Comparison of ENCODE assay signal across 1 cellular context in the genomic region with DNA sequence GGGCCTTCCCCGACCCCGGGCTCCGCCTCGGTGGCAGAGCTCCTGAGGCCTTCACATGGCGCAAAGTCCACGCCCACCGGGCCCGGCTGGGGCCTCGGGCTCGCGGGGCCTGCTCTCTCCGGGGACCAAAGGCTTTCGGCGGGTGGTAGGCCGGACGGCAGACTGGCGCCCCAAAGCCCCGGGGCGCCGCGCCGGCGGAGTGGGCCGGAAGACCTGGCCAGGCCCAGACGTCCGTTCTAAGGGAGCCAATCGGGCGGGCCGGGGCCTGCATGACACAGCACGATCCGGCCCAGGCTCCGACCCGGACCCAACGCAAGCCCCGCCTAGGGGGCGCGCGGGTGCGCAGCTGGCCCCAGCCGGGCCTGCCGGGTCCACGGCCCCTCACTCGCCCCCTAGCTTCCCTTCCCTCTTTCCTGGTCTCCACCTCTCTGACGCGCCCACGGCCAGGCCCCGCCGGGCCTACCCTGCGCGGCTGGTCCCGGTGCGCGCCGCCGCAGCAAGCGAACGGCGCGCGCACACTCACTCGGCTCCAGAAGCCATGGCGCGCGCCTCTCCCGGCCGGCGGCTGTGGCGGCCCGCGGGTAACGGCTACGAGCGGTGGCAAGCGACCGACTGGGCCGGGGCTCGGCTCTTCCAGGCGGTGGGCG.
A peak's percentile ranks its signal among the peaks of the same experiment; 100 is the strongest.
TF ChIP-seq lines count a peak whose summit lies in the region.

No MANE protein-coding gene starts in this region.

TF ChIP-seq in WTC11, 78 proteins besides CTCF, POLR2A, EP300 and RAD21 (continued from another document and continues in another):
- peak; percentile 77; the same call in 1 of the 2 replicates for TF ChIP-seq TP53 (CRISPR knock-in tag; IDR thresholded peaks at IDR 0.05)
- no peak for TF ChIP-seq USF1 (CRISPR knock-in tag; IDR thresholded peaks at IDR 0.05)
- TF ChIP-seq, protein P1, sequence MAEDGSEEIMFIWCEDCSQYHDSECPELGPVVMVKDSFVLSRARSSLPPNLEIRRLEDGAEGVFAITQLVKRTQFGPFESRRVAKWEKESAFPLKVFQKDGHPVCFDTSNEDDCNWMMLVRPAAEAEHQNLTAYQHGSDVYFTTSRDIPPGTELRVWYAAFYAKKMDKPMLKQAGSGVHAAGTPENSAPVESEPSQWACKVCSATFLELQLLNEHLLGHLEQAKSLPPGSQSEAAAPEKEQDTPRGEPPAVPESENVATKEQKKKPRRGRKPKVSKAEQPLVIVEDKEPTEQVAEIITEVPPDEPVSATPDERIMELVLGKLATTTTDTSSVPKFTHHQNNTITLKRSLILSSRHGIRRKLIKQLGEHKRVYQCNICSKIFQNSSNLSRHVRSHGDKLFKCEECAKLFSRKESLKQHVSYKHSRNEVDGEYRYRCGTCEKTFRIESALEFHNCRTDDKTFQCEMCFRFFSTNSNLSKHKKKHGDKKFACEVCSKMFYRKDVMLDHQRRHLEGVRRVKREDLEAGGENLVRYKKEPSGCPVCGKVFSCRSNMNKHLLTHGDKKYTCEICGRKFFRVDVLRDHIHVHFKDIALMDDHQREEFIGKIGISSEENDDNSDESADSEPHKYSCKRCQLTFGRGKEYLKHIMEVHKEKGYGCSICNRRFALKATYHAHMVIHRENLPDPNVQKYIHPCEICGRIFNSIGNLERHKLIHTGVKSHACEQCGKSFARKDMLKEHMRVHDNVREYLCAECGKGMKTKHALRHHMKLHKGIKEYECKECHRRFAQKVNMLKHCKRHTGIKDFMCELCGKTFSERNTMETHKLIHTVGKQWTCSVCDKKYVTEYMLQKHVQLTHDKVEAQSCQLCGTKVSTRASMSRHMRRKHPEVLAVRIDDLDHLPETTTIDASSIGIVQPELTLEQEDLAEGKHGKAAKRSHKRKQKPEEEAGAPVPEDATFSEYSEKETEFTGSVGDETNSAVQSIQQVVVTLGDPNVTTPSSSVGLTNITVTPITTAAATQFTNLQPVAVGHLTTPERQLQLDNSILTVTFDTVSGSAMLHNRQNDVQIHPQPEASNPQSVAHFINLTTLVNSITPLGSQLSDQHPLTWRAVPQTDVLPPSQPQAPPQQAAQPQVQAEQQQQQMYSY (CRISPR knock-in tag; IDR thresholded peaks at IDR 0.05): peak; percentile 95
- TF ChIP-seq HMGA2 (CRISPR knock-in tag; IDR thresholded peaks at IDR 0.05): no peak
- TF ChIP-seq, protein P2, sequence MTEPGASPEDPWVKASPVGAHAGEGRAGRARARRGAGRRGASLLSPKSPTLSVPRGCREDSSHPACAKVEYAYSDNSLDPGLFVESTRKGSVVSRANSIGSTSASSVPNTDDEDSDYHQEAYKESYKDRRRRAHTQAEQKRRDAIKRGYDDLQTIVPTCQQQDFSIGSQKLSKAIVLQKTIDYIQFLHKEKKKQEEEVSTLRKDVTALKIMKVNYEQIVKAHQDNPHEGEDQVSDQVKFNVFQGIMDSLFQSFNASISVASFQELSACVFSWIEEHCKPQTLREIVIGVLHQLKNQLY (CRISPR knock-in tag; IDR thresholded peaks at IDR 0.05): 0 out of 2 replicates have a peak, but pooled peaks have one; percentile 45
- TF ChIP-seq MYBL2 (CRISPR knock-in tag; IDR thresholded peaks at IDR 0.05): no peak
- no peak for TF ChIP-seq ZNF425 (CRISPR knock-in tag; conservative IDR thresholded peaks at IDR 0.05)
- 0 out of 2 replicates have a peak, but pooled peaks have one; percentile 35 for TF ChIP-seq EMX1 (CRISPR knock-in tag; IDR thresholded peaks at IDR 0.05)
- TF ChIP-seq GTF2I (CRISPR knock-in tag; conservative IDR thresholded peaks at IDR 0.05): no peak
- TF ChIP-seq NFYB (CRISPR knock-in tag; conservative IDR thresholded peaks at IDR 0.05; ENCODE audit: low read depth): peak; percentile 41; the same call in 1 of the 2 replicates
- no peak for TF ChIP-seq ZNF317 (CRISPR knock-in tag; IDR thresholded peaks at IDR 0.05; ENCODE audit: borderline replicate concordance, low read depth)
- no peak for TF ChIP-seq ZSCAN18 (CRISPR knock-in tag; IDR thresholded peaks at IDR 0.05)
- no peak for TF ChIP-seq NR3C1 (CRISPR knock-in tag; conservative IDR thresholded peaks at IDR 0.05; ENCODE audit: low read depth)
- TF ChIP-seq ESRRA (CRISPR knock-in tag; IDR thresholded peaks at IDR 0.05; ENCODE audit: borderline replicate concordance): no peak; the same call in 1 of the 2 replicates
- no peak for TF ChIP-seq ZNF512 (CRISPR knock-in tag; IDR thresholded peaks at IDR 0.05; ENCODE audit: borderline replicate concordance)
- TF ChIP-seq ZNF423 (CRISPR knock-in tag; IDR thresholded peaks at IDR 0.05): peak; percentile 50; the same call in 1 of the 2 replicates
- no peak for TF ChIP-seq ZNF671 (CRISPR knock-in tag; IDR thresholded peaks at IDR 0.05)
- TF ChIP-seq, protein P3, sequence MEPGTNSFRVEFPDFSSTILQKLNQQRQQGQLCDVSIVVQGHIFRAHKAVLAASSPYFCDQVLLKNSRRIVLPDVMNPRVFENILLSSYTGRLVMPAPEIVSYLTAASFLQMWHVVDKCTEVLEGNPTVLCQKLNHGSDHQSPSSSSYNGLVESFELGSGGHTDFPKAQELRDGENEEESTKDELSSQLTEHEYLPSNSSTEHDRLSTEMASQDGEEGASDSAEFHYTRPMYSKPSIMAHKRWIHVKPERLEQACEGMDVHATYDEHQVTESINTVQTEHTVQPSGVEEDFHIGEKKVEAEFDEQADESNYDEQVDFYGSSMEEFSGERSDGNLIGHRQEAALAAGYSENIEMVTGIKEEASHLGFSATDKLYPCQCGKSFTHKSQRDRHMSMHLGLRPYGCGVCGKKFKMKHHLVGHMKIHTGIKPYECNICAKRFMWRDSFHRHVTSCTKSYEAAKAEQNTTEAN (CRISPR knock-in tag; IDR thresholded peaks at IDR 0.05): no peak
- TF ChIP-seq ZNF232 (CRISPR knock-in tag; IDR thresholded peaks at IDR 0.05): peak; percentile 67; the same call in 1 of the 2 replicates
- peak; percentile 87; the same call in 1 of the 2 replicates for TF ChIP-seq RELA (CRISPR knock-in tag; IDR thresholded peaks at IDR 0.05; ENCODE audit: borderline replicate concordance)
- TF ChIP-seq ZNF219 (CRISPR knock-in tag; IDR thresholded peaks at IDR 0.05; ENCODE audit: borderline replicate concordance): peak; percentile 55; the same call in 1 of the 2 replicates
- TF ChIP-seq, protein P4, sequence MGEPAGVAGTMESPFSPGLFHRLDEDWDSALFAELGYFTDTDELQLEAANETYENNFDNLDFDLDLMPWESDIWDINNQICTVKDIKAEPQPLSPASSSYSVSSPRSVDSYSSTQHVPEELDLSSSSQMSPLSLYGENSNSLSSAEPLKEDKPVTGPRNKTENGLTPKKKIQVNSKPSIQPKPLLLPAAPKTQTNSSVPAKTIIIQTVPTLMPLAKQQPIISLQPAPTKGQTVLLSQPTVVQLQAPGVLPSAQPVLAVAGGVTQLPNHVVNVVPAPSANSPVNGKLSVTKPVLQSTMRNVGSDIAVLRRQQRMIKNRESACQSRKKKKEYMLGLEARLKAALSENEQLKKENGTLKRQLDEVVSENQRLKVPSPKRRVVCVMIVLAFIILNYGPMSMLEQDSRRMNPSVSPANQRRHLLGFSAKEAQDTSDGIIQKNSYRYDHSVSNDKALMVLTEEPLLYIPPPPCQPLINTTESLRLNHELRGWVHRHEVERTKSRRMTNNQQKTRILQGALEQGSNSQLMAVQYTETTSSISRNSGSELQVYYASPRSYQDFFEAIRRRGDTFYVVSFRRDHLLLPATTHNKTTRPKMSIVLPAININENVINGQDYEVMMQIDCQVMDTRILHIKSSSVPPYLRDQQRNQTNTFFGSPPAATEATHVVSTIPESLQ (CRISPR knock-in tag; IDR thresholded peaks at IDR 0.05): no peak; the same call in 1 of the 2 replicates
- no peak for TF ChIP-seq CBFB (CRISPR knock-in tag; IDR thresholded peaks at IDR 0.05; ENCODE audit: low read depth)
- peak; percentile 88; the same call in 1 of the 2 replicates for TF ChIP-seq ZBTB21 (CRISPR knock-in tag; IDR thresholded peaks at IDR 0.05; ENCODE audit: borderline replicate concordance)
- 0 out of 2 replicates have a peak, but pooled peaks have one; percentile 25 for TF ChIP-seq CDX4 (CRISPR knock-in tag; IDR thresholded peaks at IDR 0.05; ENCODE audit: borderline replicate concordance)
- TF ChIP-seq ATF2 (CRISPR knock-in tag; IDR thresholded peaks at IDR 0.05; ENCODE audit: borderline replicate concordance, low read depth): 0 out of 2 replicates have a peak, but pooled peaks have one; percentile 24
- no peak for TF ChIP-seq JUN (CRISPR knock-in tag; IDR thresholded peaks at IDR 0.05)
- TF ChIP-seq ATF1 (CRISPR knock-in tag; IDR thresholded peaks at IDR 0.05): peak; percentile 83; the same call in 1 of the 2 replicates
- TF ChIP-seq, protein P5, sequence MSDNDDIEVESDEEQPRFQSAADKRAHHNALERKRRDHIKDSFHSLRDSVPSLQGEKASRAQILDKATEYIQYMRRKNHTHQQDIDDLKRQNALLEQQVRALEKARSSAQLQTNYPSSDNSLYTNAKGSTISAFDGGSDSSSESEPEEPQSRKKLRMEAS (CRISPR knock-in tag; IDR thresholded peaks at IDR 0.05): peak; percentile 69; the same call in 1 of the 2 replicates
- TF ChIP-seq ETV6 (CRISPR knock-in tag; IDR thresholded peaks at IDR 0.05): no peak; the same call in 1 of the 2 replicates
- no peak for TF ChIP-seq NR2C2 (CRISPR knock-in tag; IDR thresholded peaks at IDR 0.05)
- TF ChIP-seq SOX15 (CRISPR knock-in tag; IDR thresholded peaks at IDR 0.05): no peak
- TF ChIP-seq, protein P6, sequence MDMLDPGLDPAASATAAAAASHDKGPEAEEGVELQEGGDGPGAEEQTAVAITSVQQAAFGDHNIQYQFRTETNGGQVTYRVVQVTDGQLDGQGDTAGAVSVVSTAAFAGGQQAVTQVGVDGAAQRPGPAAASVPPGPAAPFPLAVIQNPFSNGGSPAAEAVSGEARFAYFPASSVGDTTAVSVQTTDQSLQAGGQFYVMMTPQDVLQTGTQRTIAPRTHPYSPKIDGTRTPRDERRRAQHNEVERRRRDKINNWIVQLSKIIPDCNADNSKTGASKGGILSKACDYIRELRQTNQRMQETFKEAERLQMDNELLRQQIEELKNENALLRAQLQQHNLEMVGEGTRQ (CRISPR knock-in tag; IDR thresholded peaks at IDR 0.05): no peak; the same call in 1 of the 2 replicates
